ENCODE assay signal across 18 cellular contexts in genomic region chr1:58804853-58805252, GRCh38. TPM values are rescaled to one million over a fixed set of nuclear protein-coding genes. Genes with fewer than 3 reads are reported as not detected.
DNase-seq lines count a peak whose midpoint lies in the region; ATAC-seq and TF ChIP-seq lines count a peak whose summit lies in the region.
"Had no signal": no experiment of that assay in that cellular context is flagged by ENCODE, and none has a peak within 500 bp of the region (broad histone marks: within the 10 kb centered on the region; RNA-seq: fewer than 3 reads in every experiment).

No MANE protein-coding gene starts in this region.

- DNase-seq in NCI-H2029 (lab: John Stamatoyannopoulos, UW) (peak; percentile 50), NCI-H2029 treated with DMSO at 0.1 percent for 48 hours (lab: John Stamatoyannopoulos, UW) (no peak), NCI-H146 treated with DMSO at 0.1 percent for 48 hours (lab: John Stamatoyannopoulos, UW; ENCODE audit: unreplicated experiment) (peak; percentile 24), gastrocnemius medialis (peak; percentile 63 to 78), H4 (ENCODE audit: low spot score) (no peak), esophagus muscularis mucosa (ENCODE audit: extremely low spot score) (no peak)
- no peak for DNase-seq in activated T-cell treated with anti-CD3 and anti-CD28 coated beads, Interleukin-2, amount 50 U/mL, for 72 hours
- DNase-seq: activated CD8-positive, alpha-beta memory T cell treated with anti-CD3 and anti-CD28 coated beads for 24 hours; activated effector memory CD4-positive, alpha-beta T cell treated with Interleukin-2 at 50 U/mL for 16 hours; H7; NCI-H1092 treated with DMSO at 0.1 percent for 48 hours; NCI-H2227 treated with DMSO at 0.1 percent for 48 hours; OCI-M1; retina had no signal

- H3K36me3 Mint-ChIP-seq in dendritic cell treated with granulocyte-macrophage colony-stimulating factor and Interleukin-4, amounts not matched to agents 40 ng/mL and 50 ng/mL, for 4 days (ENCODE audit: low read depth) = no peaks in the 10 kb centered on the region
- no peaks in the 10 kb centered on the region for H3K36me3 Mint-ChIP-seq in activated T-cell treated with anti-CD3 and anti-CD28 coated beads, Interleukin-2, amount 50 U/mL, for 72 hours (ENCODE audit: insufficient read depth in 2 of 2)

- H3K4me3 ChIP-seq in gastrocnemius medialis (no peak overlapping the region), esophagus muscularis mucosa (no peak overlapping the region)
- H3K4me3 ChIP-seq: ascending aorta, BLaER1 had no signal

- H3K9me3 ChIP-seq in gastrocnemius medialis (no peaks in the 10 kb centered on the region), esophagus muscularis mucosa (no peaks in the 10 kb centered on the region)
- H3K9me3 ChIP-seq: ascending aorta, BLaER1 had no signal

- H3K36me3 ChIP-seq in gastrocnemius medialis (no peaks in the 10 kb centered on the region), esophagus muscularis mucosa (no peaks in the 10 kb centered on the region)
- H3K36me3 ChIP-seq: ascending aorta, BLaER1 had no signal

- peak overlapping the region; percentile 8 for H3K27ac Mint-ChIP-seq in dendritic cell treated with granulocyte-macrophage colony-stimulating factor and Interleukin-4, amounts not matched to agents 40 ng/mL and 50 ng/mL, for 4 days
- no peak overlapping the region for H3K27ac Mint-ChIP-seq in activated T-cell treated with anti-CD3 and anti-CD28 coated beads, Interleukin-2, amount 50 U/mL, for 72 hours

- H3K27me3 Mint-ChIP-seq in dendritic cell treated with granulocyte-macrophage colony-stimulating factor and Interleukin-4, amounts not matched to agents 40 ng/mL and 50 ng/mL, for 4 days = no peaks in the 10 kb centered on the region
- no peaks in the 10 kb centered on the region for H3K27me3 Mint-ChIP-seq in activated T-cell treated with anti-CD3 and anti-CD28 coated beads, Interleukin-2, amount 50 U/mL, for 72 hours (ENCODE audit: low read depth)

- H3K27ac ChIP-seq in gastrocnemius medialis (peak overlapping the region in 3 of 4 donors; percentile 22 to 65 (median 44)), esophagus muscularis mucosa (replicated peaks in 1 of 4) (no peak overlapping the region)
- H3K27ac ChIP-seq: 22Rv1, ascending aorta, BLaER1 had no signal

- TF ChIP-seq CTCF in gastrocnemius medialis (IDR thresholded peaks at IDR 0.05 in 4 of 5, conservative IDR thresholded peaks at IDR 0.05 in 1 of 5) = no peak
- TF ChIP-seq CTCF in esophagus muscularis mucosa (IDR thresholded peaks at IDR 0.05) = no peak

- TF ChIP-seq EP300 in esophagus muscularis mucosa (IDR thresholded peaks at IDR 0.05) = no peak

- ATAC-seq in gastrocnemius medialis = peak; percentile 92 to 98
- no peak for ATAC-seq in activated T-cell treated with anti-CD3 and anti-CD28 coated beads, Interleukin-2, amount 50 U/mL, for 72 hours (replicated peaks in 1 of 2)

- H3K27me3 ChIP-seq in gastrocnemius medialis = no peaks in the 10 kb centered on the region
- H3K27me3 ChIP-seq in esophagus muscularis mucosa = no peaks in the 10 kb centered on the region
- H3K27me3 ChIP-seq: ascending aorta, BLaER1 had no signal

- in situ Hi-C loops in gastrocnemius medialis (cut with MboI; ENCODE audit: low sequenced_read_pairs in 4 of 4) = no loop called here

- H3K9me3 Mint-ChIP-seq in dendritic cell treated with granulocyte-macrophage colony-stimulating factor and Interleukin-4, amounts not matched to agents 40 ng/mL and 50 ng/mL, for 4 days = no peaks in the 10 kb centered on the region
- no peaks in the 10 kb centered on the region for H3K9me3 Mint-ChIP-seq in activated T-cell treated with anti-CD3 and anti-CD28 coated beads, Interleukin-2, amount 50 U/mL, for 72 hours

- 83% methylated on average over 1 of the region's 1 CpG for WGBS in esophagus muscularis mucosa

- TF ChIP-seq POLR2A in gastrocnemius medialis (IDR thresholded peaks at IDR 0.05) (no peak), esophagus muscularis mucosa (IDR thresholded peaks at IDR 0.05; ENCODE audit: low read depth) (no peak)

- H3K4me1 ChIP-seq in gastrocnemius medialis (peaks cover 12 to 13% of the 10 kb centered on the region in 2 donors), esophagus muscularis mucosa (no peaks in the 10 kb centered on the region)
- H3K4me1 ChIP-seq: ascending aorta, BLaER1 had no signal

- peaks cover 48% of the 10 kb centered on the region for H3K4me1 Mint-ChIP-seq in dendritic cell treated with granulocyte-macrophage colony-stimulating factor and Interleukin-4, amounts not matched to agents 40 ng/mL and 50 ng/mL, for 4 days (ENCODE audit: low read depth)
- H3K4me1 Mint-ChIP-seq in activated T-cell treated with anti-CD3 and anti-CD28 coated beads, Interleukin-2, amount 50 U/mL, for 72 hours (ENCODE audit: low read depth) = peaks cover 7% of the 10 kb centered on the region

- intact Hi-C loops in dendritic cell treated with granulocyte-macrophage colony-stimulating factor and Interleukin-4, amounts not matched to agents 40 ng/mL and 50 ng/mL, for 4 days (cut with micrococcal nuclease) = no loop called here
- intact Hi-C loops in gastrocnemius medialis (cut with DNase I; ENCODE audit: low total_unique reads) = no loop called here
- intact Hi-C loops in esophagus muscularis mucosa (cut with DNase I) = no loop called here

- no peak overlapping the region for H3K4me3 Mint-ChIP-seq in dendritic cell treated with granulocyte-macrophage colony-stimulating factor and Interleukin-4, amounts not matched to agents 40 ng/mL and 50 ng/mL, for 4 days
- H3K4me3 Mint-ChIP-seq in activated T-cell treated with anti-CD3 and anti-CD28 coated beads, Interleukin-2, amount 50 U/mL, for 72 hours = no peak overlapping the region

RNA-seq across cellular contexts. Expression of gene JUN, which starts 21.0 kb away (rescaled TPM):
- total RNA-seq in gastrocnemius medialis (100 to 1,000 TPM in 2 of 4 donors, 10 to 100 TPM in 2; 41.2 to 104 (median 90.8) TPM), esophagus muscularis mucosa (100 to 1,000 TPM in 3 of 4 donors, 10 to 100 TPM in 1; 77.7 to 126 (median 111) TPM)
- total RNA-seq in H4 (2014; rRNA removed; shearing (Covaris generic)) = 23.2 and 29.4 TPM in 2 replicates
- 10 to 100 TPM; 36.5 to 40.5 TPM for total RNA-seq in activated T-cell treated with anti-CD3 and anti-CD28 coated beads, Interleukin-2, amount 50 U/mL, for 72 hours

Comparison
In these comparisons a context has a peak if more than half of its experiments do, and no peak if none do; other contexts are left out.
1. DNase-seq: peak in NCI-H2029 (single experiment), NCI-H146 treated with DMSO at 0.1 percent for 48 hours (single experiment) and gastrocnemius medialis (2 of 2); none in NCI-H2029 treated with DMSO at 0.1 percent for 48 hours (single experiment), H4 (single experiment), esophagus muscularis mucosa (single experiment) and activated T-cell treated with anti-CD3 and anti-CD28 coated beads, Interleukin-2, amount 50 U/mL, for 72 hours (0 of 2).
2. ATAC-seq: peak in gastrocnemius medialis (2 of 2); none in activated T-cell treated with anti-CD3 and anti-CD28 coated beads, Interleukin-2, amount 50 U/mL, for 72 hours (0 of 2).
3. H3K27ac ChIP-seq: peak in gastrocnemius medialis (3 of 4); none in esophagus muscularis mucosa (0 of 4).